9 cellular contexts compared by ENCODE assay signal in genomic region chr9:14030350-14030823, GRCh38.
DNase-seq lines count a peak whose midpoint lies in the region; ATAC-seq and TF ChIP-seq lines count a peak whose summit lies in the region.
"Had no signal": no experiment of that assay in that cellular context is flagged by ENCODE, and none has a peak within 500 bp of the region (broad histone marks: within the 10 kb centered on the region; RNA-seq: fewer than 3 reads in every experiment).

No MANE protein-coding gene starts in this region.

- H3K4me1 Mint-ChIP-seq in chondrocyte (ENCODE audit: low read depth), result peaks cover 47% of the 10 kb centered on the region

- peaks cover 2% of the 10 kb centered on the region for H3K36me3 Mint-ChIP-seq in chondrocyte (ENCODE audit: low read depth)

- TF ChIP-seq CTCF in chondrocyte (IDR thresholded peaks at IDR 0.05), result no peak

- in situ Hi-C loops in G401 (cut with HindIII; ENCODE audit: low sequenced_read_pairs), result no loop called here

- H3K4me1 ChIP-seq in ACC112 (ENCODE audit: control insufficient read depth, insufficient read depth, low read length, unreplicated experiment), result peaks cover 4% of the 10 kb centered on the region
- peaks cover 10% of the 10 kb centered on the region for H3K4me1 ChIP-seq in mucosa of stomach (ENCODE audit: control insufficient read depth, insufficient read depth, low read length)

- H3K9me3 Mint-ChIP-seq in chondrocyte (ENCODE audit: low read depth), result no peaks in the 10 kb centered on the region

- intact Hi-C loops in head of caudate nucleus (cut with DNase I), result no loop called here

- no peaks in the 10 kb centered on the region for H3K27me3 Mint-ChIP-seq in chondrocyte (ENCODE audit: low read depth)

- peak overlapping the region; percentile 62 for H3K4me3 Mint-ChIP-seq in chondrocyte (ENCODE audit: unreplicated experiment)

- ATAC-seq in HG03469 (IDR thresholded peaks at IDR 0.05; ENCODE audit: unreplicated experiment), result no peak

- H3K27me3 ChIP-seq in ACC112 (ENCODE audit: insufficient read depth, low read length), result peaks cover 15% of the 10 kb centered on the region
- H3K27me3 ChIP-seq in mucosa of stomach (ENCODE audit: control insufficient read depth, insufficient read depth, low read length), result no peaks in the 10 kb centered on the region

- H2AFZ ChIP-seq in ACC112 (ENCODE audit: low read length, unreplicated experiment), result peak overlapping the region; percentile 98

- H3K4me3 ChIP-seq in ACC112 (ENCODE audit: low read depth, low read length) (peak overlapping the region; percentile 48), mucosa of stomach (ENCODE audit: low read length) (no peak overlapping the region)

- no peaks in the 10 kb centered on the region for H3K36me3 ChIP-seq in ACC112 (ENCODE audit: insufficient read depth, low read length)
- H3K36me3 ChIP-seq in mucosa of stomach (ENCODE audit: control insufficient read depth, insufficient read depth, low read length), result no peaks in the 10 kb centered on the region

- H3K27ac ChIP-seq in ACC112 (ENCODE audit: low read depth, low read length), result peak overlapping the region; percentile 16

- peak; percentile 58 for DNase-seq in NCI-H146 (lab: John Stamatoyannopoulos, UW)
- no peak for DNase-seq in chondrocyte (ENCODE audit: low spot score)
- no peak for DNase-seq in G401 (ENCODE audit: low spot score)
- no peak for DNase-seq in head of caudate nucleus
- DNase-seq in CD1c-positive myeloid dendritic cell (ENCODE audit: extremely low spot score), result no peak
- DNase-seq: cerebellar nuclear complex had no signal

- H3K9ac ChIP-seq in mucosa of stomach (ENCODE audit: low read length), result peak overlapping the region; percentile 7

- H3K27ac Mint-ChIP-seq in chondrocyte (ENCODE audit: unreplicated experiment), result peak overlapping the region; percentile 88

- no peaks in the 10 kb centered on the region for H3K9me3 ChIP-seq in mucosa of stomach (ENCODE audit: control insufficient read depth, low read length)

- no peaks in the 10 kb centered on the region for H3K79me2 ChIP-seq in ACC112 (ENCODE audit: control insufficient read depth, insufficient read depth, low read length, unreplicated experiment)
